In genomic region chr3:18122264-18122663, GRCh38 we compare ENCODE assay signal across 17 cellular contexts.
"Had no signal": no experiment of that assay in that cellular context is flagged by ENCODE, and none has a peak within 500 bp of the region (broad histone marks: within the 10 kb centered on the region; RNA-seq: fewer than 3 reads in every experiment).

No MANE protein-coding gene starts in this region.

- H3K27me3 ChIP-seq: brain microvascular endothelial cell, pancreas had no signal

- H3K9me3 ChIP-seq: left ventricle myocardium inferior, mucosa of descending colon, pancreas, thoracic aorta had no signal

- H3K36me3 ChIP-seq: brain microvascular endothelial cell, left ventricle myocardium inferior, pancreas, thoracic aorta had no signal

- H3K4me3 ChIP-seq: left ventricle myocardium inferior, mucosa of descending colon, pancreas, thoracic aorta had no signal

- ATAC-seq: activated T-helper 17 cell treated with anti-CD3 and anti-CD28 coated beads, Interleukin-2, amount 50 U/mL, for 72 hours; mucosa of descending colon; naive thymus-derived CD8-positive, alpha-beta T cell; pancreas; stimulated activated effector memory CD8-positive, alpha-beta T cell treated with anti-CD3 and anti-CD28 coated beads, Interleukin-12 subunit alpha, Interleukin-12 subunit beta, amount 100 ng/mL, for 72 hours had no signal

- DNase-seq: activated CD4-positive, alpha-beta T cell treated with anti-CD3 and anti-CD28 coated beads, Interleukin-2, amount 50 U/mL, for 48 hours; activated naive CD4-positive, alpha-beta T cell treated with Interleukin-2 at 50 U/mL for 16 hours; anterior cingulate cortex; brain microvascular endothelial cell; effector memory CD4-positive, alpha-beta T cell; hippocampal formation; kidney; left ventricle myocardium inferior; mucosa of descending colon; naive thymus-derived CD8-positive, alpha-beta T cell; pancreas; stimulated activated CD4-positive, alpha-beta T cell treated with anti-CD3 and anti-CD28 coated beads, Interleukin-12 subunit alpha, Interleukin-12 subunit beta, amount 100 ng/mL, for 4 hours; stimulated activated CD4-positive, alpha-beta T cell treated with anti-CD3 and anti-CD28 coated beads, Interleukin-2, amount 100 ng/mL, for 24 hours; T1000 had no signal

- H3K27ac ChIP-seq: brain microvascular endothelial cell, left ventricle myocardium inferior, pancreas, thoracic aorta had no signal

- H3K4me1 ChIP-seq: left ventricle myocardium inferior, pancreas had no signal
